ENCODE assay signal across 12 cellular contexts in the genomic region with DNA sequence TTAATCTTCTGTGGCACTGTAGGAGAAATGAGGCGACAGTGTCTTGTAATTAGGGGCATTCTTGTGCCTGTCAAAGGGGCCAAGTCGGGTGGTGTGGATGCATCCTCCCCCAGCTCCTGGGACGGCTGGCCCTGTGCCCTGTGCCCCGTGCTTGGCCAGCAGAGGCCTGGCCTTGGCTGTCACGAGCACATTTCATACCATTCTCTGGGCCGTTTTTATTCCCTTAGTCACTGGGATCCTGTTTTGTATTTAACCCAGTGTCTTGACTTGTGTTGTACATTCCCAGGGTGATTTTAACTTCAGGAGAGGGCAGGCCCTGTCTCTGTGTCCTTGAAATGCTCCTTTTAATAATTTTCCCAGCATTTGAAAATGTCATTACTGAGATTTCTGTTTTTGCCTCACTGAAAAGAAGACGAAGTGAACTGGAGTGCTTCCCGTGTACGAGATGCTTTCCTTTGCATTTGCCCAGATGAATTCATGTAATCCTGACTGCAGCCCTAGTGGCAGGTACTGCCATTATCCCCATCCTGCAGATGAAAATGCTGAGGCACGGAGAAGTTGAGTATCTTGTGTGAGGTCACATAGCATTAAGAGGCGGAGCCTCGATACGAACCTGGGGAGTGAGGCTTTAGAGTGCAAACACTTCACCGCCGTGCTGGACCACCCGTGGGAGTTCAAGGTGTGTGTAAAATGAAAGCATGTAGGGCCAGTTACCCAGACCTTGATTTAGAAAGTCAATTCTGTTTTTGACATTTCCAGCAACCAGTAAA. TPM values are rescaled to one million over a fixed set of nuclear protein-coding genes. Genes with fewer than 3 reads are reported as not detected.
A peak's percentile ranks its signal among the peaks of the same experiment; 100 is the strongest.
DNase-seq lines count a peak whose midpoint lies in the region; ATAC-seq, FAIRE-seq and TF ChIP-seq lines count a peak whose summit lies in the region.
"Had no signal": no experiment of that assay in that cellular context is flagged by ENCODE, and none has a peak within 500 bp of the region (broad histone marks: within the 10 kb centered on the region; RNA-seq: fewer than 3 reads in every experiment).

No MANE protein-coding gene starts in this region.

- no peaks in the 10 kb centered on the region for H3K27me3 ChIP-seq in brain microvascular endothelial cell (replicated peaks)
- H3K27me3 ChIP-seq in gastrocnemius medialis: no peaks in the 10 kb centered on the region
- H3K27me3 ChIP-seq in A673 (replicated peaks; ENCODE audit: insufficient read depth, low read depth, low read length, poor library complexity): no peaks in the 10 kb centered on the region
- H3K27me3 ChIP-seq in Karpas-422 (ENCODE audit: low read length): no peaks in the 10 kb centered on the region

- no peak overlapping the region for H3K4me3 Mint-ChIP-seq in activated naive CD8-positive, alpha-beta T cell treated with anti-CD3 and anti-CD28 coated beads for 36 hours
- H3K4me3 Mint-ChIP-seq: activated naive CD4-positive, alpha-beta T cell treated with anti-CD3 and anti-CD28 coated beads, Interleukin-2, amount 50 U/mL, for 24 hours; neural crest cell had no signal

- no peak overlapping the region for H3K9ac ChIP-seq in kidney (ENCODE audit: low read length in 2 of 2)
- H3K9ac ChIP-seq in Karpas-422 (ENCODE audit: low read length): no peak overlapping the region

- H3K4me1 Mint-ChIP-seq in activated naive CD8-positive, alpha-beta T cell treated with anti-CD3 and anti-CD28 coated beads for 36 hours: peaks cover 6% of the 10 kb centered on the region
- H3K4me1 Mint-ChIP-seq: neural crest cell had no signal

- no peaks in the 10 kb centered on the region for H3K9me3 ChIP-seq in kidney (ENCODE audit: control insufficient read depth in 1 of 2, low read length in 2 of 2)
- no peaks in the 10 kb centered on the region for H3K9me3 ChIP-seq in gastrocnemius medialis
- no peaks in the 10 kb centered on the region for H3K9me3 ChIP-seq in A673 (ENCODE audit: low read depth, low read length, poor library complexity, severe bottlenecking)
- H3K9me3 ChIP-seq in Karpas-422 (ENCODE audit: low read length): no peaks in the 10 kb centered on the region

- H3K27ac Mint-ChIP-seq in activated naive CD8-positive, alpha-beta T cell treated with anti-CD3 and anti-CD28 coated beads for 36 hours: no peak overlapping the region
- H3K27ac Mint-ChIP-seq: activated naive CD4-positive, alpha-beta T cell treated with anti-CD3 and anti-CD28 coated beads, Interleukin-2, amount 50 U/mL, for 24 hours had no signal

- BruUV-seq in A673 (replicated peaks; lab: Mats Ljungman, UMichigan): no TSS peak

- H3K4me1 ChIP-seq in kidney (ENCODE audit: control insufficient read depth in 1 of 2, insufficient read depth in 1 of 2, low read depth in 1 of 2, low read length in 2 of 2) (peaks cover 16 to 22% of the 10 kb centered on the region in 2 donors), gastrocnemius medialis (peaks cover 27 to 40% of the 10 kb centered on the region in 2 donors), A673 (ENCODE audit: insufficient read depth, low read length, poor library complexity, severe bottlenecking) (no peaks in the 10 kb centered on the region), Karpas-422 (ENCODE audit: low read length) (peaks cover 31% of the 10 kb centered on the region)

- peak in 1 of 2 donors; percentile 45 for TF ChIP-seq POLR2A in gastrocnemius medialis (IDR thresholded peaks at IDR 0.05)

- no peaks in the 10 kb centered on the region for H4K20me1 ChIP-seq in Karpas-422 (ENCODE audit: insufficient read depth, low read depth, low read length)

- no peaks in the 10 kb centered on the region for H3K27me3 Mint-ChIP-seq in activated naive CD8-positive, alpha-beta T cell treated with anti-CD3 and anti-CD28 coated beads for 36 hours
- H3K27me3 Mint-ChIP-seq: activated naive CD4-positive, alpha-beta T cell treated with anti-CD3 and anti-CD28 coated beads, Interleukin-2, amount 50 U/mL, for 24 hours had no signal

- H3K36me3 Mint-ChIP-seq in activated naive CD8-positive, alpha-beta T cell treated with anti-CD3 and anti-CD28 coated beads for 36 hours: peaks cover 8% of the 10 kb centered on the region

- ATAC-seq in gastrocnemius medialis: peak; percentile 83 to 90
- ATAC-seq in GM21786 (IDR thresholded peaks at IDR 0.05; ENCODE audit: unreplicated experiment): no peak

- in situ Hi-C loops in brain microvascular endothelial cell (cut with HindIII; ENCODE audit: low pct_ligation_motif_present, low sequenced_read_pairs) (no loop called here), gastrocnemius medialis (cut with MboI; ENCODE audit: low sequenced_read_pairs in 4 of 4) (no loop called here)

- no peaks in the 10 kb centered on the region for H3K9me2 ChIP-seq in Karpas-422 (replicated peaks; ENCODE audit: insufficient read depth, low read length)

- no peak overlapping the region for H2AFZ ChIP-seq in Karpas-422 (ENCODE audit: low read length)

- H3K27ac ChIP-seq in brain microvascular endothelial cell (peak overlapping the region; percentile 39), kidney (ENCODE audit: low read depth in 2 of 2, low read length in 2 of 2) (peak overlapping the region; percentile 68 to 77), gastrocnemius medialis (peak overlapping the region; percentile 82 to 96 (median 89)), A673 (ENCODE audit: low read depth, low read length, poor library complexity, severe bottlenecking) (no peak overlapping the region), Karpas-422 (ENCODE audit: low read length) (no peak overlapping the region)

- H3K4me2 ChIP-seq in Karpas-422 (ENCODE audit: low read depth, low read length, poor library complexity, severe bottlenecking): no peak overlapping the region

- CTCF ChIA-PET in A673 (lab: Charles Lee): no interaction called here

- H3K36me3 ChIP-seq in brain microvascular endothelial cell (replicated peaks): no peaks in the 10 kb centered on the region
- H3K36me3 ChIP-seq in kidney (ENCODE audit: control insufficient read depth in 1 of 2, insufficient read depth in 2 of 2, low read length in 2 of 2): no peaks in the 10 kb centered on the region
- no peaks in the 10 kb centered on the region for H3K36me3 ChIP-seq in gastrocnemius medialis
- no peaks in the 10 kb centered on the region for H3K36me3 ChIP-seq in A673 (ENCODE audit: insufficient read depth, low read length, poor library complexity, severe bottlenecking)
- H3K36me3 ChIP-seq in Karpas-422 (ENCODE audit: insufficient read depth, low read length): no peaks in the 10 kb centered on the region

- no peak for FAIRE-seq in kidney (lab: Jason Lieb, UNC)
- FAIRE-seq: GM18507 had no signal

- intact Hi-C loops in kidney (cut with DNase I) (no loop called here), gastrocnemius medialis (cut with DNase I; ENCODE audit: low total_unique reads) (loop anchor here (1.0 kb wide), 1 partner anchor 12 kb away; no protein-coding TSS in a partner anchor), A673 (cut with micrococcal nuclease; ENCODE audit: unreplicated experiment) (no loop called here)

- H3K4me3 ChIP-seq in brain microvascular endothelial cell (ENCODE audit: low read depth, low read length) (no peak overlapping the region), kidney (ENCODE audit: low read length in 2 of 2) (no peak overlapping the region), gastrocnemius medialis (peak overlapping the region in 1 of 4 donors; percentile 2), A673 (ENCODE audit: low read depth, low read length, poor library complexity, severe bottlenecking) (no peak overlapping the region), Karpas-422 (ENCODE audit: low read length) (no peak overlapping the region)

- DNase-seq in EL (peak; percentile 76), brain microvascular endothelial cell (no peak), kidney (peak; percentile 83), gastrocnemius medialis (peak; percentile 61 to 84), A673 (ENCODE audit: low spot score) (no peak), Karpas-422 (no peak)
- no peak for DNase-seq in activated naive CD8-positive, alpha-beta T cell treated with anti-CD3 and anti-CD28 coated beads for 36 hours
- DNase-seq: NCI-H1417 had no signal

- H3K9me3 Mint-ChIP-seq in activated naive CD8-positive, alpha-beta T cell treated with anti-CD3 and anti-CD28 coated beads for 36 hours: peaks cover 3% of the 10 kb centered on the region

- POLR2A ChIA-PET in A673 (lab: Charles Lee; ENCODE audit: low non-redundant PET): no interaction called here

- TF ChIP-seq CTCF in brain microvascular endothelial cell (IDR thresholded peaks at IDR 0.05; ENCODE audit: low read depth, low read length, missing control alignments): peak; percentile 20
- TF ChIP-seq CTCF in kidney (IDR thresholded peaks at IDR 0.05; ENCODE audit: borderline replicate concordance, extremely low read depth, insufficient read depth): no peak
- TF ChIP-seq CTCF in gastrocnemius medialis (IDR thresholded peaks at IDR 0.05 in 4 of 5, conservative IDR thresholded peaks at IDR 0.05 in 1 of 5): peak in 2 of 5 experiments; percentile 6 to 27
- TF ChIP-seq CTCF in A673 (conservative IDR thresholded peaks at IDR 0.05; ENCODE audit: low read depth, low read length): no peak

- H3K79me2 ChIP-seq in Karpas-422 (ENCODE audit: low read length): no peaks in the 10 kb centered on the region

RNA-seq across cellular contexts. Expression of a gene that starts 57.0 kb away (rescaled TPM):
- total RNA-seq in kidney: 10.7 TPM
- 1.7 TPM for polyA plus RNA-seq in kidney (ENCODE audit: insufficient read depth, low read depth, low replicate concordance)
- total RNA-seq in gastrocnemius medialis: 1 to 10 TPM; 2.8 to 5.7 (median 3.0) TPM
- 0.11 and 0.15 TPM in 2 replicates for total RNA-seq in A673 (2021)
- total RNA-seq in activated naive CD8-positive, alpha-beta T cell treated with anti-CD3 and anti-CD28 coated beads for 36 hours: 1 to 10 TPM; 2.2 to 2.5 TPM
- 0.11 and 0.34 TPM in 2 replicates for total RNA-seq in Karpas-422 (2014; rRNA removed; shearing (Covaris generic); ENCODE audit: low replicate concordance)

Comparison
In these comparisons a context has a peak if more than half of its experiments do, and no peak if none do; other contexts are left out.
1. DNase-seq: peak in EL (single experiment), kidney (single experiment) and gastrocnemius medialis (2 of 2); none in brain microvascular endothelial cell (single experiment), A673 (single experiment), activated naive CD8-positive, alpha-beta T cell treated with anti-CD3 and anti-CD28 coated beads for 36 hours (single experiment) and Karpas-422 (single experiment).
2. H3K27ac ChIP-seq: peak in brain microvascular endothelial cell (single experiment), kidney (2 of 2) and gastrocnemius medialis (4 of 4); none in A673 (single experiment) and Karpas-422 (single experiment).